In the genomic region with DNA sequence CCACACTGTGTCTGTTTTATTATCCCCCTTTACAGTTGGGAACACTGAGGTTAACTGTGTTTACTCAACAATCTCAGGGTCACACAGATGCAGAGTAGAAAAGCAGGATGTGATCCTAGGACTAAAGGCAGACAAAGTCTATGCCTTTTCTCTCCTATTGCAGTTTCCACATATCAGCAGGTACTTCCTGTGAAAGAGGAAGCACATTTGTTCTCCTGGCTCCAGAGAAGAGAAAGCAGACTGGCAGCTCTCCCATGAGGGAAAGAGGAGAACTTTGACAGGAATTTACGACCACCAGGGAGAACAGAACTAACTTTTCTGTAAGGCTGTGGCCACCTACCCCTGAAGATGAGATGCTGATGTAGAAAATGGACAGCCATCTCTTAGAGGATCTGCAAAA, we compare ENCODE assay signal across 19 cellular contexts.
"Had no signal": no experiment of that assay in that cellular context is flagged by ENCODE, and none has a peak within 500 bp of the region (broad histone marks: within the 10 kb centered on the region; RNA-seq: fewer than 3 reads in every experiment).

No MANE protein-coding gene starts in this region.

- H3K27ac ChIP-seq: coronary artery, dorsolateral prefrontal cortex, gastroesophageal sphincter, parathyroid adenoma, prostate gland, right lobe of liver, tibial artery, upper lobe of right lung had no signal

- H3K27me3 ChIP-seq: dorsolateral prefrontal cortex, gastroesophageal sphincter, right lobe of liver, spleen, tibial artery, upper lobe of right lung had no signal

- H3K4me3 ChIP-seq: coronary artery, dorsolateral prefrontal cortex, gastroesophageal sphincter, prostate gland, right lobe of liver, spleen, tibial artery, upper lobe of right lung had no signal

- H3K9me3 ChIP-seq: gastroesophageal sphincter, prostate gland, right lobe of liver, spleen, tibial artery, upper lobe of right lung had no signal

- H3K36me3 ChIP-seq: gastroesophageal sphincter, prostate gland, right lobe of liver, spleen, tibial artery, upper lobe of right lung had no signal

- DNase-seq: dorsolateral prefrontal cortex; effector CD8-positive, alpha-beta T cell; kidney glomerular epithelial cell; naive thymus-derived CD4-positive, alpha-beta T cell; nephron progenitor cell; retina; right lobe of liver; spleen; stimulated activated CD4-positive, alpha-beta T cell treated with anti-CD3 and anti-CD28 coated beads, Interleukin-15, amount 100 ng/mL, for 24 hours; stimulated activated CD4-positive, alpha-beta T cell treated with anti-CD3 and anti-CD28 coated beads, Interleukin-1b, Interleukin-23, amount 100 ng/mL, for 48 hours; stimulated activated CD4-positive, alpha-beta T cell treated with anti-CD3 and anti-CD28 coated beads, Interleukin-4, amount 100 ng/mL, for 24 hours; tibial artery; upper lobe of right lung had no signal

- H3K79me2 ChIP-seq: parathyroid adenoma had no signal

- H3K4me1 ChIP-seq: parathyroid adenoma, prostate gland, right lobe of liver had no signal

- ATAC-seq: esophagus mucosa; gastroesophageal sphincter; naive thymus-derived CD4-positive, alpha-beta T cell; stimulated activated memory B cell treated with anti-CD40 and anti-IgM and Interleukin-4, amounts not matched to agents 10 μg/mL and 1 μg/mL and 100 μg/mL, for 72 hours; upper lobe of right lung had no signal

- H3K9ac ChIP-seq: parathyroid adenoma had no signal

- H2AFZ ChIP-seq: parathyroid adenoma had no signal
